ENCODE assay signal across 8 cellular contexts in genomic region chr2:224369028-224369632, GRCh38. TPM values are rescaled to one million over a fixed set of nuclear protein-coding genes. Genes with fewer than 3 reads are reported as not detected.
DNase-seq lines count a peak whose midpoint lies in the region; ATAC-seq and TF ChIP-seq lines count a peak whose summit lies in the region.

No MANE protein-coding gene starts in this region.

- peak; percentile 26 for DNase-seq in Calu3
- peak; percentile 41 for DNase-seq in H4 (ENCODE audit: low spot score)
- peak; percentile 57 for DNase-seq in NCI-H748 treated with DMSO at 0.1 percent for 48 hours (lab: John Stamatoyannopoulos, UW)
- DNase-seq in cerebellum (ENCODE audit: low spot score) = peak; percentile 24
- no peak for DNase-seq in mesothelial cell of epicardium (ENCODE audit: low spot score in 2 of 2, unreplicated experiment in 2 of 2)
- DNase-seq in stimulated activated CD4-positive, alpha-beta T cell treated with anti-CD3 and anti-CD28 coated beads, Interleukin-4, amount 100 ng/mL, for 1 hour = no peak

- BruUV-seq in Calu3 (replicated peaks; lab: Mats Ljungman, UMichigan) = no TSS peak

- CTCF ChIA-PET in Calu3 (lab: Charles Lee) = no interaction called here

- H3K4me1 Mint-ChIP-seq in Calu3 (ENCODE audit: low read depth, unreplicated experiment) = no peaks in the 10 kb centered on the region
- peaks cover 8% of the 10 kb centered on the region for H3K4me1 Mint-ChIP-seq in mesothelial cell of epicardium

- H3K9me3 Mint-ChIP-seq in Calu3 (ENCODE audit: low read depth, unreplicated experiment) = no peaks in the 10 kb centered on the region
- H3K9me3 Mint-ChIP-seq in mesothelial cell of epicardium = no peaks in the 10 kb centered on the region

- H3K27ac Mint-ChIP-seq in Calu3 (ENCODE audit: unreplicated experiment) (no peak overlapping the region), mesothelial cell of epicardium (no peak overlapping the region)

- ATAC-seq in GM21360 (IDR thresholded peaks at IDR 0.05; ENCODE audit: unreplicated experiment) (no peak), GM19463 (IDR thresholded peaks at IDR 0.05; ENCODE audit: unreplicated experiment) (no peak)

- H3K4me3 Mint-ChIP-seq in Calu3 (ENCODE audit: low read depth, unreplicated experiment) (no peak overlapping the region), mesothelial cell of epicardium (no peak overlapping the region)

- TF ChIP-seq CTCF in Calu3 (IDR thresholded peaks at IDR 0.05; ENCODE audit: unreplicated experiment) (peak; percentile 52), mesothelial cell of epicardium (IDR thresholded peaks at IDR 0.05; ENCODE audit: unreplicated experiment) (peak; percentile 68)

- H3K27me3 Mint-ChIP-seq in Calu3 (ENCODE audit: unreplicated experiment) (no peaks in the 10 kb centered on the region), mesothelial cell of epicardium (ENCODE audit: low read depth) (no peaks in the 10 kb centered on the region)

- H3K36me3 Mint-ChIP-seq in Calu3 (ENCODE audit: insufficient read depth, unreplicated experiment) (no peaks in the 10 kb centered on the region), mesothelial cell of epicardium (no peaks in the 10 kb centered on the region)

- intact Hi-C loops in Calu3 (cut with micrococcal nuclease; ENCODE audit: unreplicated experiment) = loop anchor here (5.0 kb wide), 1 partner anchor 397 kb away; no protein-coding TSS in a partner anchor

RNA-seq across cellular contexts. Expression of gene FAM124B, which starts 32.8 kb away (rescaled TPM):
- not detected in 2 replicates for total RNA-seq in Calu3 (2022)
- total RNA-seq in H4 (2014; rRNA removed; shearing (Covaris generic)) = 0.06 TPM in 1 of 2 replicates, not detected in the other
- 5.2 TPM for total RNA-seq in cerebellum
- 0.09 TPM in 1 of 3 replicates, not detected in the others for total RNA-seq in mesothelial cell of epicardium

Comparison
In these comparisons a context has a peak if more than half of its experiments do, and no peak if none do; other contexts are left out.
1. DNase-seq: peak in Calu3 (single experiment), H4 (single experiment), NCI-H748 treated with DMSO at 0.1 percent for 48 hours (single experiment) and cerebellum (single experiment); none in mesothelial cell of epicardium (0 of 2) and stimulated activated CD4-positive, alpha-beta T cell treated with anti-CD3 and anti-CD28 coated beads, Interleukin-4, amount 100 ng/mL, for 1 hour (single experiment).